In genomic region chrX:110318664-110318968, GRCh38 we compare ENCODE assay signal across 8 cellular contexts. TPM values are rescaled to one million over a fixed set of nuclear protein-coding genes. Genes with fewer than 3 reads are reported as not detected.
DNase-seq lines count a peak whose midpoint lies in the region; ATAC-seq and TF ChIP-seq lines count a peak whose summit lies in the region.

No MANE protein-coding gene starts in this region.

- peaks cover 18% of the 10 kb centered on the region for H3K4me1 Mint-ChIP-seq in activated naive CD4-positive, alpha-beta T cell treated with anti-CD3 and anti-CD28 coated beads, Interleukin-2, amount 10 ng/mL, durations not matched to agents 7 days and 5 days

- H3K9me3 ChIP-seq in mononuclear cell (ENCODE audit: low read depth, low read length) = no peaks in the 10 kb centered on the region

- TF ChIP-seq EP300 in Ishikawa (IDR thresholded peaks at IDR 0.05; ENCODE audit: borderline replicate concordance) = no peak

- H3K9me3 Mint-ChIP-seq in activated naive CD4-positive, alpha-beta T cell treated with anti-CD3 and anti-CD28 coated beads, Interleukin-2, amount 10 ng/mL, durations not matched to agents 7 days and 5 days = no peaks in the 10 kb centered on the region

- peak overlapping the region; percentile 85 for H3K4me3 Mint-ChIP-seq in activated naive CD4-positive, alpha-beta T cell treated with anti-CD3 and anti-CD28 coated beads, Interleukin-2, amount 10 ng/mL, durations not matched to agents 7 days and 5 days

- TF ChIP-seq RAD21 in Ishikawa (IDR thresholded peaks at IDR 0.05; ENCODE audit: low read depth) = no peak

- no peak for DNase-seq in activated naive CD4-positive, alpha-beta T cell treated with anti-CD3 and anti-CD28 coated beads, Interleukin-2, amount 10 ng/mL, durations not matched to agents 7 days and 5 days
- DNase-seq in activated naive CD4-positive, alpha-beta T cell (lab: John Stamatoyannopoulos, UW) = no peak
- DNase-seq in brain microvascular endothelial cell (no peak), NCI-H446 treated with DMSO at 0.1 percent for 48 hours (lab: John Stamatoyannopoulos, UW) (no peak), HPDE6-E6E7 (ENCODE audit: extremely low spot score) (no peak)

- H3K36me3 ChIP-seq in brain microvascular endothelial cell (replicated peaks) = no peaks in the 10 kb centered on the region

- H3K36me3 Mint-ChIP-seq in activated naive CD4-positive, alpha-beta T cell treated with anti-CD3 and anti-CD28 coated beads, Interleukin-2, amount 10 ng/mL, durations not matched to agents 7 days and 5 days = peaks cover 2% of the 10 kb centered on the region

- H3K27me3 Mint-ChIP-seq in activated naive CD4-positive, alpha-beta T cell treated with anti-CD3 and anti-CD28 coated beads, Interleukin-2, amount 10 ng/mL, durations not matched to agents 7 days and 5 days = no peaks in the 10 kb centered on the region

- H3K27me3 ChIP-seq in brain microvascular endothelial cell (replicated peaks) (no peaks in the 10 kb centered on the region), mononuclear cell (ENCODE audit: insufficient read depth, low read length) (no peaks in the 10 kb centered on the region)

- peak overlapping the region; percentile 64 for H3K4me3 ChIP-seq in brain microvascular endothelial cell (ENCODE audit: low read depth, low read length)
- H3K4me3 ChIP-seq in mononuclear cell (ENCODE audit: low read length) = peak overlapping the region; percentile 49

- TF ChIP-seq CTCF in brain microvascular endothelial cell (IDR thresholded peaks at IDR 0.05; ENCODE audit: low read depth, low read length, missing control alignments) = no peak

- ATAC-seq in esophagus mucosa = no peak

- CTCF ChIA-PET in activated naive CD4-positive, alpha-beta T cell treated with anti-CD3 and anti-CD28 coated beads, Interleukin-2, amount 10 ng/mL, durations not matched to agents 7 days and 5 days (lab: Charles Lee) = no interaction called here

- in situ Hi-C loops in brain microvascular endothelial cell (cut with HindIII; ENCODE audit: low pct_ligation_motif_present, low sequenced_read_pairs) = no loop called here

- peak overlapping the region; percentile 84 for H3K27ac ChIP-seq in brain microvascular endothelial cell

- H3K27ac Mint-ChIP-seq in activated naive CD4-positive, alpha-beta T cell treated with anti-CD3 and anti-CD28 coated beads, Interleukin-2, amount 10 ng/mL, durations not matched to agents 7 days and 5 days = peak overlapping the region; percentile 92

- peaks cover 5% of the 10 kb centered on the region for H3K4me1 ChIP-seq in mononuclear cell (ENCODE audit: insufficient read depth, low read length)

TF ChIP-seq in Ishikawa, 13 proteins besides CTCF, POLR2A, EP300 and RAD21:
- TF ChIP-seq ZBTB7A (IDR thresholded peaks at IDR 0.05; ENCODE audit: low read depth) (no peak), YY1 (IDR thresholded peaks at IDR 0.05; ENCODE audit: low read depth) (peak; percentile 17; the same call in 1 of the 2 replicates), TAF1 (IDR thresholded peaks at IDR 0.05; ENCODE audit: low read depth) (no peak), CEBPB (IDR thresholded peaks at IDR 0.05) (no peak), TCF12 (IDR thresholded peaks at IDR 0.05; ENCODE audit: low read depth) (no peak), NFIC (IDR thresholded peaks at IDR 0.05) (no peak)
TF ChIP-seq in Ishikawa: peak in this region for 1.

RNA-seq across cellular contexts. Expression of gene AMMECR1, which starts 0.7 kb away (rescaled TPM):
- total RNA-seq in mononuclear cell = 14.1 TPM
- total RNA-seq in esophagus mucosa = 17.5 TPM

RNA-seq across cellular contexts. Expression of gene RTL9, which starts 40.0 kb away (rescaled TPM):
- total RNA-seq in mononuclear cell = not detected
- not detected for total RNA-seq in esophagus mucosa
